In genomic region chr1:180261524-180262160, GRCh38 we compare ENCODE assay signal across 24 cellular contexts. TPM values are rescaled to one million over a fixed set of nuclear protein-coding genes. Genes with fewer than 3 reads are reported as not detected.
DNase-seq lines count a peak whose midpoint lies in the region; ATAC-seq, FAIRE-seq and TF ChIP-seq lines count a peak whose summit lies in the region.
"Had no signal": no experiment of that assay in that cellular context is flagged by ENCODE, and none has a peak within 500 bp of the region (broad histone marks: within the 10 kb centered on the region; RNA-seq: fewer than 3 reads in every experiment).

No MANE protein-coding gene starts in this region.

- H4K8ac ChIP-seq in H1 (ENCODE audit: extremely low read depth, insufficient read depth, low read length) = no peak overlapping the region

- no peak overlapping the region for H3K4me2 ChIP-seq in H1 (ENCODE audit: insufficient read depth in 1 of 2, low read depth in 2 of 2, low read length in 2 of 2)

- no peaks in the 10 kb centered on the region; a peak in 1 of 8 replicates for H3K36me3 ChIP-seq in H1 (ENCODE audit: control insufficient read depth in 2 of 4, insufficient read depth in 4 of 4, low read length in 3 of 4)

- no peak overlapping the region for H2AFZ ChIP-seq in H1 (ENCODE audit: low read length)
- H2AFZ ChIP-seq: GM23248 had no signal

- no peak overlapping the region for H4K5ac ChIP-seq in H1 (ENCODE audit: insufficient read length, low read depth, low read length)

- H2BK15ac ChIP-seq in H1 (ENCODE audit: low read length) = no peak overlapping the region

- no peak overlapping the region for H2AK5ac ChIP-seq in H1 (ENCODE audit: low read depth, low read length)

- H3K4ac ChIP-seq in H1 (replicated peaks; ENCODE audit: insufficient read length, low read depth, low read length) = no peak overlapping the region

- TF ChIP-seq POLR2A in H1 (IDR thresholded peaks at IDR 0.05; ENCODE audit: control extremely low read depth in 1 of 2, low read depth in 2 of 2, low read length in 2 of 2) = no peak

- no peaks in the 10 kb centered on the region for H3K79me1 ChIP-seq in H1 (ENCODE audit: low read depth, low read length)

- WGBS in H1 (ENCODE audit: extremely low coverage in 1 of 2, insufficient coverage in 1 of 2, insufficient read length in 1 of 2, insufficient replicate concordance in 2 of 2, low coverage in 1 of 2, low lambda C conversion rate in 2 of 2, missing lambda C conversion rate in 1 of 2), 2 experiments = 90% methylated on average over 7 of the region's 7 CpGs; no CpG with 5 or more reads in 1 of the 2 experiments

- no peaks in the 10 kb centered on the region for H3K9me3 ChIP-seq in H1 (ENCODE audit: insufficient read depth in 2 of 2, low read depth in 1 of 2, low read length in 1 of 2)

- H2BK12ac ChIP-seq in H1 (ENCODE audit: low read depth, low read length) = no peak overlapping the region

- no peaks in the 10 kb centered on the region for H4K20me1 ChIP-seq in H1 (replicated peaks in 1 of 2; ENCODE audit: control insufficient read depth in 1 of 2, insufficient read depth in 2 of 2, low read length in 2 of 2)

- H3K27me3 ChIP-seq in H1 (replicated peaks in 1 of 4; ENCODE audit: control insufficient read depth in 3 of 4, extremely low read depth in 1 of 4, insufficient read depth in 3 of 4, low read length in 3 of 4) = no peaks in the 10 kb centered on the region; a peak in 1 of 7 replicates

- H3K27ac ChIP-seq in H1 (ENCODE audit: low read depth, low read length) = no peak overlapping the region
- H3K27ac ChIP-seq: GM23248, HL-60 had no signal

- no peak overlapping the region for H3K14ac ChIP-seq in H1 (ENCODE audit: insufficient read length)

- H3K18ac ChIP-seq in H1 (ENCODE audit: extremely low read depth, low read length) = no peak overlapping the region

- TF ChIP-seq EP300 in H1 (IDR thresholded peaks at IDR 0.05; ENCODE audit: borderline replicate concordance in 1 of 2, low read depth in 2 of 2, low read length in 2 of 2) = no peak

- H3K56ac ChIP-seq in H1 (replicated peaks; ENCODE audit: insufficient read length, low read depth, low read length) = no peak overlapping the region

- TF ChIP-seq RAD21 in H1 (IDR thresholded peaks at IDR 0.05 in 1 of 2, conservative IDR thresholded peaks at IDR 0.05 in 1 of 2; ENCODE audit: low read depth in 2 of 2, low read length in 2 of 2) = no peak

- no peak overlapping the region for H2BK5ac ChIP-seq in H1 (ENCODE audit: low read depth, low read length)

- FAIRE-seq in H1 (lab: Jason Lieb, UNC) = no peak
- FAIRE-seq: A204.1, G401.6 had no signal

- CTCF ChIA-PET in H1 (lab: Charles Lee; ENCODE audit: partially characterized antibody) = interaction anchor here (0.6 to 17.1 kb wide), 16 partner anchors 9 to 221 kb away, joined by 3 to 244 read pairs (median 4); no protein-coding TSS in a partner anchor

- no peak overlapping the region for H4K91ac ChIP-seq in H1 (replicated peaks; ENCODE audit: insufficient read length, low read length)

- H3K9ac ChIP-seq in H1 (replicated peaks in 1 of 4; ENCODE audit: extremely low read depth in 1 of 4, low read depth in 3 of 4, low read length in 3 of 4) = no peak overlapping the region
- H3K9ac ChIP-seq: GM23248 had no signal

- no peaks in the 10 kb centered on the region for H3K23me2 ChIP-seq in H1 (ENCODE audit: low read depth, low read length)

- no peaks in the 10 kb centered on the region for H3K79me2 ChIP-seq in H1 (ENCODE audit: control insufficient read depth in 1 of 2, insufficient read depth in 2 of 2, low read length in 2 of 2)

- POLR2A ChIA-PET in H1 (lab: Charles Lee; ENCODE audit: partially characterized antibody) = interaction anchor here (0.8 to 1.4 kb wide), 3 partner anchors 14 to 92 kb away, joined by 4 to 5 read pairs (median 5); partner anchors contain the start of gene LHX4

- TF ChIP-seq CTCF in AG10803 (conservative IDR thresholded peaks at IDR 0.05; ENCODE audit: low read length) = no peak
- TF ChIP-seq CTCF in H1 (IDR thresholded peaks at IDR 0.05; ENCODE audit: control extremely low read depth in 1 of 3, insufficient read depth in 1 of 3, low read depth in 1 of 3, low read length in 3 of 3) = no peak

- peaks cover 0 to 13% (median 3%) of the 10 kb centered on the region in 4 experiments; a peak in 5 of 7 replicates for H3K4me1 ChIP-seq in H1 (replicated peaks in 1 of 4; ENCODE audit: control insufficient read depth in 3 of 4, insufficient read depth in 4 of 4, low read length in 3 of 4)

- H3K23ac ChIP-seq in H1 (ENCODE audit: insufficient read length) = no peak overlapping the region

- H3K4me3 ChIP-seq in AG10803 (ENCODE audit: low read length) (no peak overlapping the region), H1 (ENCODE audit: extremely low read depth in 1 of 4, insufficient read depth in 2 of 4, low read depth in 3 of 4, low read length in 4 of 4) (no peak overlapping the region)
- H3K4me3 ChIP-seq: GM23248 had no signal

- DNase-seq in AG10803 (ENCODE audit: low read depth) = peak; percentile 21
- DNase-seq in amniotic epithelial cell (ENCODE audit: low read depth) = peak; percentile 72
- DNase-seq in H1 (ENCODE audit: low read depth in 1 of 2, low spot score in 2 of 2) = no peak
- DNase-seq in kidney tubule cell (ENCODE audit: low spot score) = peak; percentile 4
- DNase-seq in stimulated activated naive CD8-positive, alpha-beta T cell treated with anti-CD3 and anti-CD28 coated beads, Interleukin-15, Interleukin-2, amounts not matched to agents 100 U/mL and 50 U/mL, for 24 hours = no peak
- no peak for DNase-seq in NCI-H2196 (lab: John Stamatoyannopoulos, UW; ENCODE audit: unreplicated experiment)
- no peak for DNase-seq in activated CD4-positive, alpha-beta T cell treated with anti-CD3 and anti-CD28 coated beads for 1 hour
- DNase-seq in NCI-H510A (lab: John Stamatoyannopoulos, UW) = no peak
- DNase-seq: C1 segment of cervical spinal cord; CD4-positive, alpha-beta memory T cell; COR-L47; GM23248; H9; NCI-H1048; NCI-H1417; NCI-H1694 treated with DMSO at 0.1 percent for 48 hours; NCI-H2081 treated with DMSO at 0.1 percent for 48 hours; NCI-H2171 treated with DMSO at 0.1 percent for 48 hours; NCI-H526; Right ventricle myocardium superior; RPMI8226 had no signal

- 0 out of 2 replicates have a peak overlapping the region, but pooled peaks have one; percentile 1 for H2BK20ac ChIP-seq in H1 (ENCODE audit: low read length)

- no peak overlapping the region for H2BK120ac ChIP-seq in H1 (replicated peaks; ENCODE audit: low read depth, low read length)

- ATAC-seq in stimulated activated naive CD8-positive, alpha-beta T cell treated with anti-CD3 and anti-CD28 coated beads, Interleukin-15, Interleukin-2, amounts not matched to agents 100 U/mL and 50 U/mL, for 24 hours = no peak

TF ChIP-seq in H1, 55 proteins besides CTCF, POLR2A, EP300 and RAD21:
- TF ChIP-seq SIX5 (IDR thresholded peaks at IDR 0.05; ENCODE audit: low read depth, low read length) = no peak
- TF ChIP-seq TCF12 (IDR thresholded peaks at IDR 0.05; ENCODE audit: low read depth, low read length) = no peak
- no peak for TF ChIP-seq RXRA (IDR thresholded peaks at IDR 0.05; ENCODE audit: insufficient read depth, low read depth, low read length)
- TF ChIP-seq ATF3 (IDR thresholded peaks at IDR 0.05; ENCODE audit: insufficient read depth, low read depth, low read length) = no peak
- no peak for TF ChIP-seq CTBP2 (IDR thresholded peaks at IDR 0.05; ENCODE audit: borderline replicate concordance, insufficient read depth, insufficient read length, low read length)
- TF ChIP-seq, protein P1, sequence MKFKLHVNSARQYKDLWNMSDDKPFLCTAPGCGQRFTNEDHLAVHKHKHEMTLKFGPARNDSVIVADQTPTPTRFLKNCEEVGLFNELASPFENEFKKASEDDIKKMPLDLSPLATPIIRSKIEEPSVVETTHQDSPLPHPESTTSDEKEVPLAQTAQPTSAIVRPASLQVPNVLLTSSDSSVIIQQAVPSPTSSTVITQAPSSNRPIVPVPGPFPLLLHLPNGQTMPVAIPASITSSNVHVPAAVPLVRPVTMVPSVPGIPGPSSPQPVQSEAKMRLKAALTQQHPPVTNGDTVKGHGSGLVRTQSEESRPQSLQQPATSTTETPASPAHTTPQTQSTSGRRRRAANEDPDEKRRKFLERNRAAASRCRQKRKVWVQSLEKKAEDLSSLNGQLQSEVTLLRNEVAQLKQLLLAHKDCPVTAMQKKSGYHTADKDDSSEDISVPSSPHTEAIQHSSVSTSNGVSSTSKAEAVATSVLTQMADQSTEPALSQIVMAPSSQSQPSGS (IDR thresholded peaks at IDR 0.05; ENCODE audit: low read length) = no peak
- no peak for TF ChIP-seq CHD2 (IDR thresholded peaks at IDR 0.05; ENCODE audit: low read length)
- TF ChIP-seq SP2 (IDR thresholded peaks at IDR 0.05; ENCODE audit: low read length) = no peak
- TF ChIP-seq BRCA1 (IDR thresholded peaks at IDR 0.05; ENCODE audit: low read depth, low read length) = no peak
- TF ChIP-seq NRF1 (IDR thresholded peaks at IDR 0.05; ENCODE audit: low read depth, low read length) = no peak
- no peak for TF ChIP-seq TEAD4 (IDR thresholded peaks at IDR 0.05; ENCODE audit: low read depth, low read length)

RNA-seq across cellular contexts. Expression of gene LHX4, which starts 31.6 kb away (rescaled TPM):
- 4.9 and 5.7 TPM in 2 replicates for total RNA-seq in H1 (2021; fragmentation: NEBNext Ultra II Directional; extraction: Animal tissue kit (Norgen Biotek cat#: 25700))
- polyA plus RNA-seq in H1 (2011; rRNA removed) = 0.80 and 0.85 TPM in 2 replicates
- polyA plus RNA-seq in H1 (2011; cell fraction: cytosol; rRNA removed) = 1.6 TPM
- polyA plus RNA-seq in H1 (2011; cell fraction: nucleus; rRNA removed) = 3.3 TPM
- polyA plus RNA-seq in H1 (2012, experiment 1 of 2) = 1.7 to 3.9 TPM (median 2.8 TPM) in 4 replicates
- 1.1 TPM for polyA plus RNA-seq in H1 (2012, experiment 2 of 2)
- 1.1 TPM for polyA plus RNA-seq in H1 (2013, experiment 1 of 2)
- 0.96 TPM for polyA plus RNA-seq in H1 (2013, experiment 2 of 2)
- polyA minus RNA-seq in H1 (2011; rRNA and poly(A)+ RNA removed) = 2.1 and 3.0 TPM in 2 replicates
- 2.3 TPM for polyA minus RNA-seq in H1 (2011; cell fraction: cytosol; rRNA and poly(A)+ RNA removed)
- 3.0 TPM for polyA minus RNA-seq in H1 (2011; cell fraction: nucleus; rRNA and poly(A)+ RNA removed)
- total RNA-seq: CD4-positive, alpha-beta memory T cell; GM23248; Right ventricle myocardium superior had no signal

Comparison
In these comparisons a context has a peak if more than half of its experiments do, and no peak if none do; other contexts are left out.
1. DNase-seq: peak in AG10803 (single experiment), amniotic epithelial cell (single experiment) and kidney tubule cell (single experiment); none in H1 (0 of 2), stimulated activated naive CD8-positive, alpha-beta T cell treated with anti-CD3 and anti-CD28 coated beads, Interleukin-15, Interleukin-2, amounts not matched to agents 100 U/mL and 50 U/mL, for 24 hours (single experiment), NCI-H2196 (single experiment), activated CD4-positive, alpha-beta T cell treated with anti-CD3 and anti-CD28 coated beads for 1 hour (single experiment) and NCI-H510A (single experiment).